Comparison of ENCODE assay signal across 8 cellular contexts in the genomic region with DNA sequence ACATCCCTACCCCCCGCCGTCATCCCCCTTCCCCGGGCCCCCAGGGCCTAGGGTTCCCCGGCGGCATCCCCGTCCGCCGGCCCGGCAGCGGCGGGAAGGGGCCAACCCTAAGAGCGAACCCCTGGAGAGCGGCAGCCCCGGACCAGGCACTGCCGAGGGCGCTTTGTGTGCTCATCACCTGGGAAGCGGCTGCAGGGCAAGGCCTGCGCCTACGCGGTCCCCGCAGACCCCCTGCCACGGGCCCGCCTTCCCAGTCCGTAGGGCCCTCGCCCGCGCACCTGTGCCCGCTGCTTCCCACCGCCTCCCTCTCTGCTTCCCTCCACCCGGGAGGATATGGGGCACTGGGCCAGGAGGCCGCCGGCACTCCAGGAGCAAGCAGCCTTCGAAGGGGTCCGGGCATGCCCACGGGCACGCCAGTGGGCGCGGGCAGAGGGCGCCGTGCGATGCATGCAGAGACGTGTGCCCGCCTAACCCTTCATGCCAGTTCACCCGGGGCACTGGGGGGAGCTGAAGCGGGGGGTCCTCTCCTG. TPM values are rescaled to one million over a fixed set of nuclear protein-coding genes. Genes with fewer than 3 reads are reported as not detected.
DNase-seq lines count a peak whose midpoint lies in the region; TF ChIP-seq lines count a peak whose summit lies in the region.

No MANE protein-coding gene starts in this region.

- H3K4me3 ChIP-seq in OCI-LY3 (ENCODE audit: low read length) (peak overlapping the region; percentile 85), fibroblast of the aortic adventitia (ENCODE audit: low read depth, low read length) (peak overlapping the region; percentile 66), smooth muscle cell (peak overlapping the region; percentile 76)

- H3K4me3 Mint-ChIP-seq in T-helper 1 cell treated with Interleukin-12 subunit alpha and Interleukin-12 subunit beta and Interleukin-4 antibody, amounts not matched to agents 30 μg/mL and 1 μg/mL, for 36 hours: peak overlapping the region; percentile 81

- H3K27ac ChIP-seq in OCI-LY3 (ENCODE audit: low read length) (peak overlapping the region; percentile 89), smooth muscle cell (ENCODE audit: low read depth) (peak overlapping the region; percentile 35)

- H4K20me1 ChIP-seq in OCI-LY3 (ENCODE audit: insufficient read depth, low read length): peaks cover 17% of the 10 kb centered on the region
- H4K20me1 ChIP-seq in smooth muscle cell (ENCODE audit: low read depth): peaks cover 35% of the 10 kb centered on the region

- peak overlapping the region; percentile 99 for H3K4me2 ChIP-seq in OCI-LY3 (ENCODE audit: low read length)
- peak overlapping the region; percentile 83 for H3K4me2 ChIP-seq in smooth muscle cell

- H3K36me3 ChIP-seq in OCI-LY3 (replicated peaks; ENCODE audit: low read depth, low read length): peaks cover 16% of the 10 kb centered on the region
- no peaks in the 10 kb centered on the region for H3K36me3 ChIP-seq in smooth muscle cell (ENCODE audit: low read depth)

- H3K9me3 Mint-ChIP-seq in T-helper 1 cell treated with Interleukin-12 subunit alpha and Interleukin-12 subunit beta and Interleukin-4 antibody, amounts not matched to agents 30 μg/mL and 1 μg/mL, for 36 hours: no peaks in the 10 kb centered on the region

- DNase-seq in T-helper 1 cell (no peak), fibroblast of the aortic adventitia (ENCODE audit: low read depth) (no peak), smooth muscle cell (lab: John Stamatoyannopoulos, UW; ENCODE audit: unreplicated experiment) (no peak), T-helper 9 cell (no peak), HUDEP-2 (lab: John Stamatoyannopoulos, UW; ENCODE audit: unreplicated experiment in 76 of 76) (no peak), midbrain (lab: John Stamatoyannopoulos, UW) (no peak)

- 36% methylated on average over 29 of the region's 45 CpGs for WGBS in smooth muscle cell (ENCODE audit: low lambda C conversion rate)

- no peak overlapping the region for H3K27ac Mint-ChIP-seq in T-helper 1 cell treated with Interleukin-12 subunit alpha and Interleukin-12 subunit beta and Interleukin-4 antibody, amounts not matched to agents 30 μg/mL and 1 μg/mL, for 36 hours

- H3K27me3 ChIP-seq in OCI-LY3 (ENCODE audit: low read depth, low read length) (no peaks in the 10 kb centered on the region), smooth muscle cell (ENCODE audit: low read depth) (no peaks in the 10 kb centered on the region)

- H3K79me2 ChIP-seq in OCI-LY3 (ENCODE audit: low read length): peaks cover 42% of the 10 kb centered on the region
- H3K79me2 ChIP-seq in smooth muscle cell (ENCODE audit: low read depth): peaks cover 59% of the 10 kb centered on the region

- H3K9ac ChIP-seq in OCI-LY3 (ENCODE audit: low read length) (peak overlapping the region; percentile 94), smooth muscle cell (ENCODE audit: low read depth) (no peak overlapping the region)

- no peak overlapping the region for H2AFZ ChIP-seq in OCI-LY3 (ENCODE audit: low read depth, low read length)
- no peak overlapping the region for H2AFZ ChIP-seq in smooth muscle cell (ENCODE audit: low read depth)

- H3K4me1 Mint-ChIP-seq in T-helper 1 cell treated with Interleukin-12 subunit alpha and Interleukin-12 subunit beta and Interleukin-4 antibody, amounts not matched to agents 30 μg/mL and 1 μg/mL, for 36 hours (ENCODE audit: low read depth): peaks cover 20% of the 10 kb centered on the region

- H3F3A ChIP-seq in smooth muscle cell (ENCODE audit: low read depth): peaks cover 4% of the 10 kb centered on the region

- no peak for TF ChIP-seq CTCF in OCI-LY3 (IDR thresholded peaks at IDR 0.05; ENCODE audit: low read depth, low read length)
- TF ChIP-seq CTCF in fibroblast of the aortic adventitia (IDR thresholded peaks at IDR 0.05; ENCODE audit: insufficient read depth, low read length): no peak
- no peak for TF ChIP-seq CTCF in smooth muscle cell (IDR thresholded peaks at IDR 0.05; ENCODE audit: borderline replicate concordance, insufficient read depth, poor library complexity, severe bottlenecking)

- H3K27me3 Mint-ChIP-seq in T-helper 1 cell treated with Interleukin-12 subunit alpha and Interleukin-12 subunit beta and Interleukin-4 antibody, amounts not matched to agents 30 μg/mL and 1 μg/mL, for 36 hours (ENCODE audit: low read depth): no peaks in the 10 kb centered on the region

- H3K4me1 ChIP-seq in OCI-LY3 (ENCODE audit: low read length): peaks cover 35% of the 10 kb centered on the region
- H3K4me1 ChIP-seq in smooth muscle cell (ENCODE audit: low read depth): no peaks in the 10 kb centered on the region

- H3K9me3 ChIP-seq in OCI-LY3 (ENCODE audit: insufficient read depth, low read length) (no peaks in the 10 kb centered on the region), smooth muscle cell (replicated peaks; ENCODE audit: low read depth) (no peaks in the 10 kb centered on the region)

- H3K36me3 Mint-ChIP-seq in T-helper 1 cell treated with Interleukin-12 subunit alpha and Interleukin-12 subunit beta and Interleukin-4 antibody, amounts not matched to agents 30 μg/mL and 1 μg/mL, for 36 hours (ENCODE audit: low read depth): peaks cover 13% of the 10 kb centered on the region

RNA-seq across cellular contexts. Expression of gene FLNA, which starts 2.6 kb away (rescaled TPM):
- total RNA-seq in fibroblast of the aortic adventitia (ENCODE audit: low replicate concordance) (549 and 1,365 TPM in 2 replicates), smooth muscle cell (807 and 860 TPM in 2 replicates)
- polyA plus RNA-seq in smooth muscle cell: 1,632 and 1,832 TPM in 2 replicates

RNA-seq across cellular contexts. Expression of gene EMD, which starts 7.3 kb away (rescaled TPM):
- total RNA-seq in fibroblast of the aortic adventitia (ENCODE audit: low replicate concordance) (9.6 and 29.9 TPM in 2 replicates), smooth muscle cell (46.1 and 61.4 TPM in 2 replicates)
- polyA plus RNA-seq in smooth muscle cell: 63.9 and 67.4 TPM in 2 replicates

RNA-seq across cellular contexts. Expression of gene RPL10, which starts 26.3 kb away (rescaled TPM):
- total RNA-seq in fibroblast of the aortic adventitia (ENCODE audit: low replicate concordance) (1,297 and 3,230 TPM in 2 replicates), smooth muscle cell (2,811 and 3,107 TPM in 2 replicates)
- polyA plus RNA-seq in smooth muscle cell: 1,314 and 1,395 TPM in 2 replicates

RNA-seq across cellular contexts. Expression of gene DNASE1L1, which starts 37.2 kb away (rescaled TPM):
- 15.8 and 31.0 TPM in 2 replicates for total RNA-seq in fibroblast of the aortic adventitia (ENCODE audit: low replicate concordance)
- 33.6 and 40.4 TPM in 2 replicates for total RNA-seq in smooth muscle cell
- polyA plus RNA-seq in smooth muscle cell: 23.0 and 30.0 TPM in 2 replicates

RNA-seq across cellular contexts. Expression of gene TAFAZZIN, which starts 39.5 kb away (rescaled TPM):
- total RNA-seq in fibroblast of the aortic adventitia (ENCODE audit: low replicate concordance) (18.0 and 30.9 TPM in 2 replicates), smooth muscle cell (28.3 and 203 TPM in 2 replicates)
- 30.2 and 32.4 TPM in 2 replicates for polyA plus RNA-seq in smooth muscle cell
